9 cellular contexts compared by ENCODE assay signal in the genomic region with DNA sequence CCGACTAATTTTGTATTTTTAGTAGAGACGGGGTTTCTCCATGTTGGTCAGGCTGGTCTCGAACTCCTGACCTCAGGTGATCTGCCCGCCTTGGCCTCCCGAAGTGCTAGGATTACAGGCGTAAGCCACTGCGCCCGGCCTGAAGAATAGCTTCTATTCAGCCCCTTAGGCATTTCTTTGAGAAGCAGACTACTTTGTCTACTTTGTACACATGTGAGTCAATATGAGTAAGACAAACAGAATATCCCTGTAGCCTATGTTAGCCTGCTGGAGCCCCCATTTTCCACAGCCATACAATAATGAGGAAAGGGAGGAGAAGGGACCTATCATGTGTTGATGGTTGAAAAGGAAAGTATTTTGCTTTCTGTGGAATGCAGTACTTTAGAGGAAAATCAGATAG. TPM values are rescaled to one million over a fixed set of nuclear protein-coding genes. Genes with fewer than 3 reads are reported as not detected.
"Had no signal": no experiment of that assay in that cellular context is flagged by ENCODE, and none has a peak within 500 bp of the region (broad histone marks: within the 10 kb centered on the region; RNA-seq: fewer than 3 reads in every experiment).

No MANE protein-coding gene starts in this region.

RNA-seq across cellular contexts. Expression of a gene that starts 5.8 kb away (rescaled TPM):
- total RNA-seq: OCI-LY7, PC-9, Peyer's patch, Right ventricle myocardium inferior, Right ventricle myocardium superior, SJCRH30, SJSA1, SK-MEL-5, T-cell had no signal

RNA-seq across cellular contexts. Expression of a gene that starts 27.7 kb away (rescaled TPM):
- total RNA-seq: OCI-LY7, PC-9, Peyer's patch, Right ventricle myocardium inferior, Right ventricle myocardium superior, SJCRH30, SJSA1, SK-MEL-5, T-cell had no signal

RNA-seq across cellular contexts. Expression of a gene that starts 31.1 kb away (rescaled TPM):
- total RNA-seq: OCI-LY7, PC-9, Peyer's patch, Right ventricle myocardium inferior, Right ventricle myocardium superior, SJCRH30, SJSA1, SK-MEL-5, T-cell had no signal

RNA-seq across cellular contexts. Expression of a gene that starts 37.3 kb away (rescaled TPM):
- total RNA-seq: OCI-LY7, PC-9, Peyer's patch, Right ventricle myocardium inferior, Right ventricle myocardium superior, SJCRH30, SJSA1, SK-MEL-5, T-cell had no signal

RNA-seq across cellular contexts. Expression of a gene that starts 49.7 kb away (rescaled TPM):
- total RNA-seq: OCI-LY7, PC-9, Peyer's patch, Right ventricle myocardium inferior, Right ventricle myocardium superior, SJCRH30, SJSA1, SK-MEL-5, T-cell had no signal
